8 cellular contexts compared by ENCODE assay signal in the genomic region with DNA sequence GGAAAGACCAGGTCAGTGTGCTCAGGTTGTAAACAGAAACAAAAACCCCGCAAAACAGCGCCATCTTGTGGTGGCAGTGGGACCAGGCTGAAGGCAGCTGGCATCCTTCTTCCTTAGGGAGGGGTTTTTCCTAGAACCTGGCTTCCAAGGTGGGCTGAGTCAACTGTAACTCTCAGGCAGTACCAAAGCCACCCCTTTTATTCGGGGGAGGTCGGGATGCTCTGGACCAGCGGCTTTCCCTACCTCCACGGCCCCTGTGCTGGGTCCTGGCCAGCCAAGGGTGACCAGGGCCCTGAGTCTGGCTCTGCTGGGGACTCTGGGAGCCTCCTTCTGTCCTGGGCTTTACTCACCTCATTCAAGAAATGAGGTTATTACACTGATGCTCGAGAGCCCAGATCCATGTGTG.
DNase-seq lines count a peak whose midpoint lies in the region; ATAC-seq and TF ChIP-seq lines count a peak whose summit lies in the region.

No MANE protein-coding gene starts in this region.

- no peaks in the 10 kb centered on the region for H3K36me3 Mint-ChIP-seq in naive thymus-derived CD4-positive, alpha-beta T cell

- no peaks in the 10 kb centered on the region for H3K36me3 ChIP-seq in BLaER1
- H3K36me3 ChIP-seq in naive thymus-derived CD4-positive, alpha-beta T cell (ENCODE audit: control insufficient read depth in 2 of 3, insufficient read depth in 3 of 3, low read length in 3 of 3), result no peaks in the 10 kb centered on the region

- peaks cover 0 to 5% (median 0%) of the 10 kb centered on the region in 7 donors for H3K4me1 Mint-ChIP-seq in naive thymus-derived CD4-positive, alpha-beta T cell

- H4K20me1 ChIP-seq in BLaER1, result peaks cover 35% of the 10 kb centered on the region; the same call in 1 of the 2 replicates

- intact Hi-C loops in naive thymus-derived CD4-positive, alpha-beta T cell (cut with micrococcal nuclease), result loop anchor here in 1 of 2 donors (1.0 kb wide), 1 partner anchor 202 kb away; no protein-coding TSS in a partner anchor

- POLR2A ChIA-PET in naive thymus-derived CD4-positive, alpha-beta T cell (lab: Charles Lee), result no interaction called here

- CTCF ChIA-PET in naive thymus-derived CD4-positive, alpha-beta T cell (lab: Charles Lee), result interaction anchor here (2.8 kb wide), 1 partner anchor 203 kb away, joined by 8 read pairs; no protein-coding TSS in a partner anchor

- H3K9me3 ChIP-seq in BLaER1, result no peaks in the 10 kb centered on the region
- H3K9me3 ChIP-seq in naive thymus-derived CD4-positive, alpha-beta T cell (ENCODE audit: control insufficient read depth in 2 of 3, low read length in 3 of 3), result no peaks in the 10 kb centered on the region

- H3K9ac ChIP-seq in BLaER1, result no peak overlapping the region

- H3K27me3 Mint-ChIP-seq in naive thymus-derived CD4-positive, alpha-beta T cell, result peaks cover 17 to 48% (median 26%) of the 10 kb centered on the region in 5 donors

- H3K4me2 ChIP-seq in BLaER1, result peak overlapping the region; percentile 22

- H3K27ac Mint-ChIP-seq in naive thymus-derived CD4-positive, alpha-beta T cell, result no peak overlapping the region

- no peak overlapping the region for H3K4me3 Mint-ChIP-seq in naive thymus-derived CD4-positive, alpha-beta T cell

- peak; percentile 45 for ATAC-seq in naive thymus-derived CD4-positive, alpha-beta T cell
- no peak for ATAC-seq in GM18498 (IDR thresholded peaks at IDR 0.05; ENCODE audit: unreplicated experiment)

- peak; percentile 18 for DNase-seq in HCEC 1CT
- DNase-seq in NCI-H82 treated with DMSO at 0.1 percent for 48 hours (lab: John Stamatoyannopoulos, UW; ENCODE audit: unreplicated experiment), result peak; percentile 41
- peak; percentile 9 for DNase-seq in activated CD8-positive, alpha-beta memory T cell treated with anti-CD3 and anti-CD28 coated beads, Interleukin-2, amount 50 U/mL, for 1 hour (ENCODE audit: extremely low read depth)
- DNase-seq in epithelial cell of esophagus (ENCODE audit: low read depth), result peak; percentile 70
- DNase-seq in naive thymus-derived CD4-positive, alpha-beta T cell, result peak in 8 of 9 donors; percentile 29 to 66 (median 48)
- DNase-seq in stimulated activated naive CD4-positive, alpha-beta T cell treated with Interleukin-2 at 50 U/mL for 16 hours (lab: John Stamatoyannopoulos, UW), result peak; percentile 55

- no peak overlapping the region for H3K27ac ChIP-seq in BLaER1
- H3K27ac ChIP-seq in naive thymus-derived CD4-positive, alpha-beta T cell (ENCODE audit: low read depth, low read length), result no peak overlapping the region

- peaks cover 35% of the 10 kb centered on the region for H3K4me1 ChIP-seq in BLaER1
- no peaks in the 10 kb centered on the region for H3K4me1 ChIP-seq in naive thymus-derived CD4-positive, alpha-beta T cell (ENCODE audit: control insufficient read depth in 2 of 2, insufficient read depth in 2 of 2, low read length in 2 of 2)

- peaks cover 30% of the 10 kb centered on the region for H3K27me3 ChIP-seq in BLaER1
- no peaks in the 10 kb centered on the region for H3K27me3 ChIP-seq in naive thymus-derived CD4-positive, alpha-beta T cell (ENCODE audit: control insufficient read depth in 2 of 2, insufficient read depth in 2 of 2, low read length in 2 of 2)

- no peaks in the 10 kb centered on the region for H3K9me3 Mint-ChIP-seq in naive thymus-derived CD4-positive, alpha-beta T cell

- H3K4me3 ChIP-seq in BLaER1, result no peak overlapping the region
- no peak overlapping the region for H3K4me3 ChIP-seq in epithelial cell of esophagus (ENCODE audit: low read length)
- H3K4me3 ChIP-seq in naive thymus-derived CD4-positive, alpha-beta T cell (ENCODE audit: low read length), result no peak overlapping the region

- peak; percentile 94 for TF ChIP-seq CTCF in epithelial cell of esophagus (IDR thresholded peaks at IDR 0.05; ENCODE audit: insufficient read depth, low read depth, low read length, missing control alignments)

Comparison
In these comparisons a context has a peak if more than half of its experiments do, and no peak if none do; other contexts are left out.
1. DNase-seq: peak in every context shown above with its lines; median percentile 70 in epithelial cell of esophagus; 55 in stimulated activated naive CD4-positive, alpha-beta T cell treated with Interleukin-2 at 50 U/mL for 16 hours; 48 in naive thymus-derived CD4-positive, alpha-beta T cell; 41 in NCI-H82 treated with DMSO at 0.1 percent for 48 hours; 18 in HCEC 1CT; 9 in activated CD8-positive, alpha-beta memory T cell treated with anti-CD3 and anti-CD28 coated beads, Interleukin-2, amount 50 U/mL, for 1 hour.